In the genomic region with DNA sequence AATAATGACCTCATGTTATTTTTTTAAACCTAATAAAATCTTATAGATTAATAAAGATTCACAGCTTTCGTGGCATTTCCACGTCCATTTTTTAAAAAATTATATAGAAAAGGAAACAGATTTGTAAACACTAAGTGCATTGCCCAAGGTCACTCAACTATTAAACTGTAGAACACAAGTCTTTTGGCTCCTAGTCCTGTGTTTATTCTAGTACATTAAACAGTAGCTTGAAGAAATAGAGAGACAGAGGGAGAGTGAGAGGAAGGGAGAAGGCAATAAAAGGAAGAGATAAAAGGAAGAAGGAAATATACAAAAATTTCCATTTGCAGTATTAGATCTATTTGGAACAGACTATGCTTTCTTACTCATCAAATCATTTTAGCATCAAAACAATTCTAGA, we compare ENCODE assay signal across 24 cellular contexts.
DNase-seq lines count a peak whose midpoint lies in the region; ATAC-seq and TF ChIP-seq lines count a peak whose summit lies in the region.
"Had no signal": no experiment of that assay in that cellular context is flagged by ENCODE, and none has a peak within 500 bp of the region (broad histone marks: within the 10 kb centered on the region; RNA-seq: fewer than 3 reads in every experiment).

No MANE protein-coding gene starts in this region.

- no peaks in the 10 kb centered on the region for H3K36me3 ChIP-seq in parathyroid adenoma (ENCODE audit: control insufficient read depth, insufficient read depth, low read length)

- H3K79me2 ChIP-seq in parathyroid adenoma: no peaks in the 10 kb centered on the region

- DNase-seq in DMS114 treated with DMSO at 0.1 percent for 48 hours (lab: John Stamatoyannopoulos, UW; ENCODE audit: unreplicated experiment) (peak; percentile 64), NCI-H69 (lab: John Stamatoyannopoulos, UW) (peak; percentile 10), fibroblast of villous mesenchyme (ENCODE audit: low read depth) (peak; percentile 52), activated T-cell treated with anti-CD3 and anti-CD28 coated beads for 4 hours (no peak), HUDEP-2 (lab: John Stamatoyannopoulos, UW; ENCODE audit: unreplicated experiment in 76 of 76) (no peak), NCI-H1694 treated with DMSO at 0.1 percent for 48 hours (lab: John Stamatoyannopoulos, UW) (no peak)
- DNase-seq: CD8-positive, alpha-beta memory T cell; DMS 273 treated with DMSO at 0.1 percent for 48 hours; DMS79 treated with DMSO at 0.1 percent for 48 hours; GF-D8; Kasumi-1; MV-4-11; NCI-H1105 treated with DMSO at 0.1 percent for 48 hours; NCI-H146; NCI-H2029; NCI-H446 treated with DMSO at 0.1 percent for 48 hours; NCI-H526; SIG-M5; SK-N-SH; SW 1271 had no signal

- H3K9ac ChIP-seq in parathyroid adenoma: no peak overlapping the region
- H3K9ac ChIP-seq: SK-N-SH had no signal

- H3K4me2 ChIP-seq in parathyroid adenoma (ENCODE audit: low read length): no peak overlapping the region
- H3K4me2 ChIP-seq: SK-N-SH had no signal

- H3K4me3 ChIP-seq in fibroblast of villous mesenchyme (ENCODE audit: low read depth, low read length) (no peak overlapping the region), parathyroid adenoma (ENCODE audit: low read depth, low read length) (no peak overlapping the region)
- H3K4me3 ChIP-seq: K562 had no signal

- no peaks in the 10 kb centered on the region for H3K27me3 ChIP-seq in parathyroid adenoma (ENCODE audit: control insufficient read depth, insufficient read depth, low read length)

- H2AFZ ChIP-seq in parathyroid adenoma: peak overlapping the region; percentile 2

- H3K9me3 ChIP-seq in parathyroid adenoma (ENCODE audit: control insufficient read depth, low read length): no peaks in the 10 kb centered on the region

- peak overlapping the region; percentile 87 for H3K27ac ChIP-seq in parathyroid adenoma
- H3K27ac ChIP-seq: HL-60 had no signal

- TF ChIP-seq CTCF in fibroblast of villous mesenchyme (IDR thresholded peaks at IDR 0.05; ENCODE audit: insufficient read depth, low read depth, low read length): no peak
- TF ChIP-seq CTCF in parathyroid adenoma (IDR thresholded peaks at IDR 0.05): no peak

- ATAC-seq in HG03342 (IDR thresholded peaks at IDR 0.05; ENCODE audit: unreplicated experiment): no peak
- ATAC-seq: K562 had no signal

- H3K4me1 ChIP-seq in parathyroid adenoma: peaks cover 42% of the 10 kb centered on the region

Comparison
In these comparisons a context has a peak if more than half of its experiments do, and no peak if none do; other contexts are left out.
1. DNase-seq: peak in DMS114 treated with DMSO at 0.1 percent for 48 hours (single experiment), NCI-H69 (single experiment) and fibroblast of villous mesenchyme (single experiment); none in activated T-cell treated with anti-CD3 and anti-CD28 coated beads for 4 hours (single experiment), HUDEP-2 (0 of 76) and NCI-H1694 treated with DMSO at 0.1 percent for 48 hours (single experiment).